ENCODE assay signal across 2 cellular contexts in the genomic region with DNA sequence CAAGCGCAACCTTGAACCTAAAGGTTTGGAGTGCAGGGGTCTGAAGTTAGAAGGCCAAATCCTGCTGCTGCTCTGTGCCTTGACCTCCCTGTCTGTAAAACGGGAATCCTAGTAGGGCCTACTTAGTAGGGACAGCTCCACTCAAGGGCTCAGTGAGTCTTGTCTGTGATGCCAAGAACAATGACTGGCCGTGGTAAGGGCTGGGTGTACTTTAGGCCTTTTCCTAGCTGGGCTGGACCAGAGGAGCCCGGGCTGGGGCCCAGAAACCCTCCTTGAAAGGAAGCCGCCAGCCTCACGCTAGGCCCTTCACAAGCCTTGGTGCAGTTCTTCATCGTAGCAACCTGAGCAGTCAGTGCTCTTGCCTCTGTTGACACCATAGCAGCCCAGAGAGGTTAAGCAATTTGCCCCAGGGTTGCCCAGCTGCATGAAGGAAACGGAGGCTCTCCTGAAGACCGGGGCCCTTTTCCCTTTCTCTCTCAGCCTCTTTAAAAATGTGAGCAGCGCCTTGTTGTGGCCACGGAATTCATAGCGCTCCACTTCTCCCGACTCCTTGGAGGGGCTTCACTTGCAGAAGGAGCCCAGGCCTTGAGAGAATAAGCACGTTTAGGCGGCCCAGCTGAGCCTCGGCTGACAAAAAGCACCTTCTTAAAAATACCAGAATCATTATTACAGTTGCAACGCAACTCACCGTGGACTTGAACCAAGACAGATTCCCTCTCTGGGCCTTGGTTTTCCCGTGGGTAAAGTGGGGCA.
TF ChIP-seq lines count a peak whose summit lies in the region.

No MANE protein-coding gene starts in this region.

TF ChIP-seq in HEK293, 187 proteins besides CTCF, POLR2A, EP300 and RAD21:
- no peak for TF ChIP-seq ZNF449 (tag by site-specific recombination; IDR thresholded peaks at IDR 0.05)
- TF ChIP-seq ZNF571 (tag by site-specific recombination; IDR thresholded peaks at IDR 0.05): no peak
- TF ChIP-seq YY1 (tag by site-specific recombination; IDR thresholded peaks at IDR 0.05): no peak
- no peak for TF ChIP-seq ZNF280C (tag by site-specific recombination; IDR thresholded peaks at IDR 0.05)
- 0 out of 2 replicates have a peak, but pooled peaks have one; percentile 12 for TF ChIP-seq ZNF768 (tag by site-specific recombination; IDR thresholded peaks at IDR 0.05)
- TF ChIP-seq ZSCAN30 (tag by site-specific recombination; IDR thresholded peaks at IDR 0.05): no peak
- TF ChIP-seq SP2 (tag by site-specific recombination; IDR thresholded peaks at IDR 0.05): no peak
TF ChIP-seq in HEK293: peak in this region for 1.

TF ChIP-seq in HepG2, 621 proteins besides CTCF, POLR2A, EP300 and RAD21:
- TF ChIP-seq GATAD1 (CRISPR knock-in tag; IDR thresholded peaks at IDR 0.05): no peak
- TF ChIP-seq NFE2L1 (CRISPR knock-in tag; IDR thresholded peaks at IDR 0.05; ENCODE audit: borderline replicate concordance): no peak
- TF ChIP-seq ZNF280D (CRISPR knock-in tag; IDR thresholded peaks at IDR 0.05): no peak
- no peak for TF ChIP-seq CBX2 (IDR thresholded peaks at IDR 0.05; ENCODE audit: low read depth, low read length)
- TF ChIP-seq CBX2 (CRISPR knock-in tag; IDR thresholded peaks at IDR 0.05; ENCODE audit: low read depth): no peak
- 0 out of 2 replicates have a peak, but pooled peaks have one; percentile 18 for TF ChIP-seq ZMYM3 (CRISPR knock-in tag; IDR thresholded peaks at IDR 0.05)
- TF ChIP-seq MAFF (IDR thresholded peaks at IDR 0.05; ENCODE audit: low read depth, low read length): no peak
- TF ChIP-seq ZNF768 (CRISPR knock-in tag; IDR thresholded peaks at IDR 0.05): peak; percentile 94
- no peak for TF ChIP-seq ZNF616 (CRISPR knock-in tag; IDR thresholded peaks at IDR 0.05; ENCODE audit: low read depth)
- no peak for TF ChIP-seq ZNF780A (CRISPR knock-in tag; IDR thresholded peaks at IDR 0.05)
- no peak for TF ChIP-seq ZBTB26 (CRISPR knock-in tag; IDR thresholded peaks at IDR 0.05; ENCODE audit: borderline replicate concordance)
- no peak for TF ChIP-seq NCOA2 (CRISPR knock-in tag; IDR thresholded peaks at IDR 0.05)
- no peak for TF ChIP-seq GPN1 (CRISPR knock-in tag; IDR thresholded peaks at IDR 0.05; ENCODE audit: borderline replicate concordance)
- TF ChIP-seq MYPOP (CRISPR knock-in tag; IDR thresholded peaks at IDR 0.05): no peak
- no peak for TF ChIP-seq ZNF430 (CRISPR knock-in tag; IDR thresholded peaks at IDR 0.05)
